In genomic region chr2:29349316-29350030, GRCh38 we compare ENCODE assay signal across 7 cellular contexts.
"Had no signal": no experiment of that assay in that cellular context is flagged by ENCODE, and none has a peak within 500 bp of the region (broad histone marks: within the 10 kb centered on the region; RNA-seq: fewer than 3 reads in every experiment).

No MANE protein-coding gene starts in this region.

- FAIRE-seq: H1, H54, HepG2 had no signal

- DNase-seq: H9, HCEC 1CT, KBM-7 had no signal

- ATAC-seq: GM23338, HepG2 had no signal
